In genomic region chr6:36642913-36643817, GRCh38 we compare ENCODE assay signal across 10 cellular contexts. TPM values are rescaled to one million over a fixed set of nuclear protein-coding genes. Genes with fewer than 3 reads are reported as not detected.
A peak's percentile ranks its signal among the peaks of the same experiment; 100 is the strongest.
DNase-seq lines count a peak whose midpoint lies in the region; ATAC-seq and TF ChIP-seq lines count a peak whose summit lies in the region.
"Had no signal": no experiment of that assay in that cellular context is flagged by ENCODE, and none has a peak within 500 bp of the region (broad histone marks: within the 10 kb centered on the region; RNA-seq: fewer than 3 reads in every experiment).

No MANE protein-coding gene starts in this region.

- ATAC-seq in stimulated activated effector memory CD8-positive, alpha-beta T cell treated with anti-CD3 and anti-CD28 coated beads, Interleukin-12 subunit alpha, Interleukin-12 subunit beta, amount 100 ng/mL, for 72 hours: no peak

- DNase-seq in AG08395 (ENCODE audit: low spot score) (peak; percentile 92), NCI-H2029 treated with DMSO at 0.1 percent for 48 hours (lab: John Stamatoyannopoulos, UW) (peak; percentile 19), dorsolateral prefrontal cortex (peak in 6 of 10 donors; percentile 13 to 60 (median 40)), lung microvascular endothelial cell (ENCODE audit: low read depth in 2 of 2) (peak; percentile 67 to 71), NCI-H510A treated with DMSO at 0.1 percent for 48 hours (lab: John Stamatoyannopoulos, UW) (no peak), H7 (no peak)
- no peak for DNase-seq in stimulated activated CD4-positive, alpha-beta T cell treated with anti-CD3 and anti-CD28 coated beads, Interleukin-15, amount 100 ng/mL, for 24 hours
- no peak for DNase-seq in stimulated activated effector memory CD8-positive, alpha-beta T cell treated with anti-CD3 and anti-CD28 coated beads, Interleukin-12 subunit alpha, Interleukin-12 subunit beta, amount 100 ng/mL, for 72 hours (ENCODE audit: low spot score in 2 of 2)
- DNase-seq: CD4-positive, alpha-beta T cell; NCI-H1092 had no signal

- no peak overlapping the region for H3K27ac Mint-ChIP-seq in stimulated activated effector memory CD8-positive, alpha-beta T cell treated with anti-CD3 and anti-CD28 coated beads, Interleukin-12 subunit alpha, Interleukin-12 subunit beta, amount 100 ng/mL, for 72 hours
- H3K27ac Mint-ChIP-seq: CD4-positive, alpha-beta T cell had no signal

- H3K4me3 ChIP-seq in dorsolateral prefrontal cortex (no peak overlapping the region), H7 (ENCODE audit: insufficient read depth, low read depth, low read length) (no peak overlapping the region)

- no peak overlapping the region for H3K4me3 Mint-ChIP-seq in stimulated activated effector memory CD8-positive, alpha-beta T cell treated with anti-CD3 and anti-CD28 coated beads, Interleukin-12 subunit alpha, Interleukin-12 subunit beta, amount 100 ng/mL, for 72 hours
- H3K4me3 Mint-ChIP-seq: CD4-positive, alpha-beta T cell had no signal

- no peaks in the 10 kb centered on the region for H3K27me3 ChIP-seq in dorsolateral prefrontal cortex
- no peaks in the 10 kb centered on the region for H3K27me3 ChIP-seq in H7 (ENCODE audit: control insufficient read depth, insufficient read depth, low read length)

- intact Hi-C loops in dorsolateral prefrontal cortex (cut with DNase I): no loop called here

- no peaks in the 10 kb centered on the region for H3K9me3 Mint-ChIP-seq in stimulated activated effector memory CD8-positive, alpha-beta T cell treated with anti-CD3 and anti-CD28 coated beads, Interleukin-12 subunit alpha, Interleukin-12 subunit beta, amount 100 ng/mL, for 72 hours
- H3K9me3 Mint-ChIP-seq: CD4-positive, alpha-beta T cell had no signal

- no peak for TF ChIP-seq CTCF in dorsolateral prefrontal cortex (IDR thresholded peaks at IDR 0.05 in 54 of 56, conservative IDR thresholded peaks at IDR 0.05 in 2 of 56; ENCODE audit: low read depth in 1 of 56, partially characterized antibody in 56 of 56)

- H3K36me3 Mint-ChIP-seq in stimulated activated effector memory CD8-positive, alpha-beta T cell treated with anti-CD3 and anti-CD28 coated beads, Interleukin-12 subunit alpha, Interleukin-12 subunit beta, amount 100 ng/mL, for 72 hours: no peaks in the 10 kb centered on the region

- H3K27ac ChIP-seq in dorsolateral prefrontal cortex: peak overlapping the region in 2 of 59 donors; percentile 27 to 64

- no peaks in the 10 kb centered on the region for H3K36me3 ChIP-seq in H7 (replicated peaks; ENCODE audit: control insufficient read depth, insufficient read depth, low read length)

- H3K4me1 Mint-ChIP-seq in stimulated activated effector memory CD8-positive, alpha-beta T cell treated with anti-CD3 and anti-CD28 coated beads, Interleukin-12 subunit alpha, Interleukin-12 subunit beta, amount 100 ng/mL, for 72 hours: no peaks in the 10 kb centered on the region

RNA-seq across cellular contexts. Expression of gene CDKN1A, which starts 35.3 kb away (rescaled TPM):
- total RNA-seq in dorsolateral prefrontal cortex (100 to 1,000 TPM in 9 of 120 experiments, 10 to 100 TPM in 110, 1 to 10 TPM in 1; 8.3 to 193 (median 29.3) TPM), lung microvascular endothelial cell (64.1 and 90.7 TPM in 2 replicates)
- 0.28 and 0.55 TPM in 2 replicates for total RNA-seq in H7 (2014; rRNA removed; shearing (Covaris generic))

RNA-seq across cellular contexts. Expression of gene SRSF3, which starts 49.0 kb away (rescaled TPM):
- total RNA-seq in dorsolateral prefrontal cortex (100 to 1,000 TPM; 108 to 194 (median 145) TPM), lung microvascular endothelial cell (191 and 296 TPM in 2 replicates)
- total RNA-seq in H7 (2014; rRNA removed; shearing (Covaris generic)): 111 and 171 TPM in 2 replicates

RNA-seq across cellular contexts. Expression of gene RAB44, which starts 54.5 kb away (rescaled TPM):
- under 1 TPM in 6 of 120 experiments, not detected in 114; 0.10 to 0.37 (median 0.15) TPM for total RNA-seq in dorsolateral prefrontal cortex
- total RNA-seq in lung microvascular endothelial cell: not detected in 2 replicates
- total RNA-seq in H7 (2014; rRNA removed; shearing (Covaris generic)): not detected in 2 replicates

Comparison
In these comparisons a context has a peak if more than half of its experiments do, and no peak if none do; other contexts are left out.
1. DNase-seq: peak in AG08395 (single experiment), NCI-H2029 treated with DMSO at 0.1 percent for 48 hours (single experiment), dorsolateral prefrontal cortex (6 of 10) and lung microvascular endothelial cell (2 of 2); none in NCI-H510A treated with DMSO at 0.1 percent for 48 hours (single experiment), stimulated activated CD4-positive, alpha-beta T cell treated with anti-CD3 and anti-CD28 coated beads, Interleukin-15, amount 100 ng/mL, for 24 hours (single experiment), H7 (single experiment) and stimulated activated effector memory CD8-positive, alpha-beta T cell treated with anti-CD3 and anti-CD28 coated beads, Interleukin-12 subunit alpha, Interleukin-12 subunit beta, amount 100 ng/mL, for 72 hours (0 of 2).